In genomic region chr18:6731197-6731596, GRCh38 we compare ENCODE assay signal across 11 cellular contexts. TPM values are rescaled to one million over a fixed set of nuclear protein-coding genes. Genes with fewer than 3 reads are reported as not detected.
DNase-seq lines count a peak whose midpoint lies in the region; ATAC-seq and TF ChIP-seq lines count a peak whose summit lies in the region.
"Had no signal": no experiment of that assay in that cellular context is flagged by ENCODE, and none has a peak within 500 bp of the region (broad histone marks: within the 10 kb centered on the region; RNA-seq: fewer than 3 reads in every experiment).

No MANE protein-coding gene starts in this region.

- H3K4me3 Mint-ChIP-seq in chondrocyte (ENCODE audit: unreplicated experiment), result peak overlapping the region; percentile 94
- H3K4me3 Mint-ChIP-seq in nephron progenitor cell, result peak overlapping the region; percentile 93
- H3K4me3 Mint-ChIP-seq: activated T-helper 17 cell treated with anti-CD3 and anti-CD28 coated beads, Interleukin-2, amount 50 U/mL, for 72 hours had no signal

- H2AFZ ChIP-seq in OCI-LY7 (ENCODE audit: low read length), result no peak overlapping the region

- H3K36me3 Mint-ChIP-seq in chondrocyte (ENCODE audit: low read depth), result no peaks in the 10 kb centered on the region
- H3K36me3 Mint-ChIP-seq in nephron progenitor cell (ENCODE audit: low read depth), result peaks cover 15% of the 10 kb centered on the region

- H3K4me1 Mint-ChIP-seq in chondrocyte (ENCODE audit: low read depth), result peaks cover 62% of the 10 kb centered on the region
- H3K4me1 Mint-ChIP-seq in nephron progenitor cell, result peaks cover 72% of the 10 kb centered on the region
- H3K4me1 Mint-ChIP-seq: activated T-helper 17 cell treated with anti-CD3 and anti-CD28 coated beads, Interleukin-2, amount 50 U/mL, for 72 hours had no signal

- H3K27me3 Mint-ChIP-seq in chondrocyte (ENCODE audit: low read depth) (no peaks in the 10 kb centered on the region), nephron progenitor cell (ENCODE audit: low read depth, poor library complexity) (peaks cover 6% of the 10 kb centered on the region)

- no peaks in the 10 kb centered on the region for H3K4me1 ChIP-seq in OCI-LY7 (ENCODE audit: insufficient read depth, low read length, poor library complexity, severe bottlenecking)

- TF ChIP-seq CTCF in chondrocyte (IDR thresholded peaks at IDR 0.05) (no peak), nephron progenitor cell (IDR thresholded peaks at IDR 0.05) (no peak), OCI-LY7 (conservative IDR thresholded peaks at IDR 0.05; ENCODE audit: low read length) (no peak)

- H3K9me2 ChIP-seq in OCI-LY7 (ENCODE audit: insufficient read depth, low read length), result no peaks in the 10 kb centered on the region

- H3K27ac Mint-ChIP-seq in chondrocyte (ENCODE audit: unreplicated experiment) (peak overlapping the region; percentile 98), nephron progenitor cell (peak overlapping the region; percentile 49)
- H3K27ac Mint-ChIP-seq: activated T-helper 17 cell treated with anti-CD3 and anti-CD28 coated beads, Interleukin-2, amount 50 U/mL, for 72 hours had no signal

- no TSS peak for BruUV-seq in OCI-LY7 (replicated peaks; lab: Mats Ljungman, UMichigan)

- H3K9me3 ChIP-seq in OCI-LY7 (ENCODE audit: low read length), result no peaks in the 10 kb centered on the region
- H3K9me3 ChIP-seq: mucosa of descending colon had no signal

- H3K36me3 ChIP-seq in OCI-LY7 (ENCODE audit: insufficient read depth, low read length), result no peaks in the 10 kb centered on the region

- CTCF ChIA-PET in OCI-LY7 (lab: Charles Lee; ENCODE audit: unreplicated experiment), result no interaction called here

- POLR2A ChIA-PET in OCI-LY7 (lab: Charles Lee), result no interaction called here

- H3K9me3 Mint-ChIP-seq in chondrocyte (ENCODE audit: low read depth), result no peaks in the 10 kb centered on the region
- H3K9me3 Mint-ChIP-seq in nephron progenitor cell, result no peaks in the 10 kb centered on the region

- no peak overlapping the region for H3K4me3 ChIP-seq in OCI-LY7 (ENCODE audit: low read depth, low read length, poor library complexity, severe bottlenecking)
- H3K4me3 ChIP-seq: mucosa of descending colon had no signal

- no peaks in the 10 kb centered on the region for H3K79me2 ChIP-seq in OCI-LY7 (ENCODE audit: insufficient read depth, low read depth, low read length)

- no peak for ATAC-seq in HG03135 (IDR thresholded peaks at IDR 0.05; ENCODE audit: unreplicated experiment)
- ATAC-seq: activated T-helper 17 cell treated with anti-CD3 and anti-CD28 coated beads, Interleukin-2, amount 50 U/mL, for 72 hours; mucosa of descending colon had no signal

- peak; percentile 54 for DNase-seq in AG20443 (ENCODE audit: low spot score)
- DNase-seq in M059J (ENCODE audit: low read depth), result peak; percentile 50
- DNase-seq in chondrocyte (ENCODE audit: low spot score), result no peak
- DNase-seq in nephron progenitor cell, result no peak
- DNase-seq in activated CD4-positive, alpha-beta T cell treated with anti-CD3 and anti-CD28 coated beads, Interleukin-2, amount 50 U/mL, for 4 hours, result no peak
- DNase-seq in OCI-LY7 (ENCODE audit: low spot score), result no peak
- no peak for DNase-seq in stimulated activated CD4-positive, alpha-beta T cell treated with anti-CD3 and anti-CD28 coated beads, Interleukin-4, amount 100 ng/mL, for 24 hours

- no peaks in the 10 kb centered on the region for H4K20me1 ChIP-seq in OCI-LY7 (ENCODE audit: insufficient read depth, low read length)

- intact Hi-C loops in OCI-LY7 (cut with micrococcal nuclease; ENCODE audit: unreplicated experiment), result no loop called here

- no peak overlapping the region for H3K27ac ChIP-seq in OCI-LY7 (ENCODE audit: low read depth, low read length, poor library complexity, severe bottlenecking)
- H3K27ac ChIP-seq: epithelial cell of prostate had no signal

- H3K4me2 ChIP-seq in OCI-LY7 (ENCODE audit: low read length), result no peak overlapping the region

RNA-seq across cellular contexts. Expression of gene ARHGAP28, which starts 1.7 kb away (rescaled TPM):
- 0.05 and 0.37 TPM in 2 replicates for total RNA-seq in M059J (2014; rRNA removed; shearing (Covaris generic))
- total RNA-seq in chondrocyte (17.9 to 25.1 TPM (median 18.1 TPM) in 3 replicates), OCI-LY7 (2022) (not detected in 2 replicates)
- total RNA-seq in OCI-LY7 (2014; rRNA removed; shearing (Covaris generic)), result not detected in 2 replicates
- total RNA-seq: activated T-helper 17 cell treated with anti-CD3 and anti-CD28 coated beads, Interleukin-2, amount 50 U/mL, for 72 hours had no signal

Comparison
In these comparisons a context has a peak if more than half of its experiments do, and no peak if none do; other contexts are left out.
1. DNase-seq: peak in AG20443 (single experiment) and M059J (single experiment); none in chondrocyte (single experiment), nephron progenitor cell (single experiment), activated CD4-positive, alpha-beta T cell treated with anti-CD3 and anti-CD28 coated beads, Interleukin-2, amount 50 U/mL, for 4 hours (0 of 2), OCI-LY7 (single experiment) and stimulated activated CD4-positive, alpha-beta T cell treated with anti-CD3 and anti-CD28 coated beads, Interleukin-4, amount 100 ng/mL, for 24 hours (single experiment).
2. RNA of gene ARHGAP28, which starts 1.7 kb away (total RNA-seq): 17.9 to 25.1 TPM in chondrocyte; 0.05 to 0.37 TPM in M059J and not detected in OCI-LY7; every median in the first group is over 10 times any median in the second.